In genomic region chr22:38982008-38982927, GRCh38 we compare ENCODE assay signal across 8 cellular contexts. TPM values are rescaled to one million over a fixed set of nuclear protein-coding genes. Genes with fewer than 3 reads are reported as not detected.
DNase-seq lines count a peak whose midpoint lies in the region; ATAC-seq, FAIRE-seq and TF ChIP-seq lines count a peak whose summit lies in the region.

Gene APOBEC3B (plus strand): TSS chr22:38982347. CDS start chr22:38982454, 107 bp downstream.

- H3K27ac Mint-ChIP-seq in activated CD8-positive, alpha-beta T cell treated with anti-CD3 and anti-CD28 coated beads for 36 hours, result peak within 1 kb of the TSS; percentile 63

- ATAC-seq in activated CD8-positive, alpha-beta T cell treated with anti-CD3 and anti-CD28 coated beads for 36 hours, result peak; percentile 74

- no peak for TF ChIP-seq CTCF in HFF-Myc (IDR thresholded peaks at IDR 0.05; ENCODE audit: low read depth, low read length, missing control alignments)
- TF ChIP-seq CTCF in activated CD8-positive, alpha-beta T cell treated with anti-CD3 and anti-CD28 coated beads for 36 hours (IDR thresholded peaks at IDR 0.05), result no peak

- POLR2A ChIA-PET in activated CD8-positive, alpha-beta T cell treated with anti-CD3 and anti-CD28 coated beads for 36 hours (lab: Charles Lee), result interaction anchor here (1.1 to 1.4 kb wide), 2 partner anchors 41 to 108 kb away, joined by 3 read pairs; no protein-coding TSS in a partner anchor

- peaks cover 51% of the 10 kb centered on the region for H3K4me1 Mint-ChIP-seq in activated CD8-positive, alpha-beta T cell treated with anti-CD3 and anti-CD28 coated beads for 36 hours (ENCODE audit: low read depth)

- peaks cover 7% of the 10 kb centered on the region for H3K36me3 Mint-ChIP-seq in activated CD8-positive, alpha-beta T cell treated with anti-CD3 and anti-CD28 coated beads for 36 hours (ENCODE audit: low read depth)

- FAIRE-seq in G401.6 (lab: Jason Lieb, UNC) (peak; percentile 89), endometrium (lab: Jason Lieb, UNC) (peak; percentile 86)

- CTCF ChIA-PET in activated CD8-positive, alpha-beta T cell treated with anti-CD3 and anti-CD28 coated beads for 36 hours (lab: Charles Lee), result interaction anchor here (0.8 to 5.6 kb wide), 8 partner anchors 9 to 112 kb away, joined by 3 to 39 read pairs (median 4); no protein-coding TSS in a partner anchor

- H3K4me3 Mint-ChIP-seq in activated CD8-positive, alpha-beta T cell treated with anti-CD3 and anti-CD28 coated beads for 36 hours, result peak within 1 kb of the TSS; percentile 38

- peaks cover 10% of the 10 kb centered on the region for H3K9me3 Mint-ChIP-seq in activated CD8-positive, alpha-beta T cell treated with anti-CD3 and anti-CD28 coated beads for 36 hours

- DNase-seq in HFF-Myc (ENCODE audit: extremely low read depth, low read depth) (peak; percentile 79), NCI-H2196 (lab: John Stamatoyannopoulos, UW; ENCODE audit: unreplicated experiment) (peak; percentile 80), midbrain (lab: John Stamatoyannopoulos, UW) (peak; percentile 65), NCI-H526 (lab: John Stamatoyannopoulos, UW) (no peak)
- peak; percentile 85 for DNase-seq in activated CD8-positive, alpha-beta T cell treated with anti-CD3 and anti-CD28 coated beads for 36 hours
- DNase-seq in stimulated activated CD8-positive, alpha-beta memory T cell treated with anti-CD3 and anti-CD28 coated beads, Interleukin-15, amount 100 ng/mL, for 48 hours (ENCODE audit: low read depth in 2 of 2), result peak; percentile 60 to 61

- H3K27me3 Mint-ChIP-seq in activated CD8-positive, alpha-beta T cell treated with anti-CD3 and anti-CD28 coated beads for 36 hours, result no peaks in the 10 kb centered on the region

- intact Hi-C loops in activated CD8-positive, alpha-beta T cell treated with anti-CD3 and anti-CD28 coated beads for 36 hours (cut with micrococcal nuclease), result no loop called here

- peak within 1 kb of the TSS; percentile 40 for H3K4me3 ChIP-seq in HFF-Myc (replicated peaks; ENCODE audit: low read depth, low read length)

RNA-seq across cellular contexts. Expression of gene APOBEC3B, which starts in this region (rescaled TPM):
- total RNA-seq in activated CD8-positive, alpha-beta T cell treated with anti-CD3 and anti-CD28 coated beads for 36 hours, result 1 to 10 TPM; 5.0 to 5.1 TPM

Comparison
In these comparisons a context has a peak if more than half of its experiments do, and no peak if none do; other contexts are left out.
1. DNase-seq: peak in HFF-Myc (single experiment), NCI-H2196 (single experiment), activated CD8-positive, alpha-beta T cell treated with anti-CD3 and anti-CD28 coated beads for 36 hours (single experiment), midbrain (single experiment) and stimulated activated CD8-positive, alpha-beta memory T cell treated with anti-CD3 and anti-CD28 coated beads, Interleukin-15, amount 100 ng/mL, for 48 hours (2 of 2); none in NCI-H526 (0 of 2).